Comparison of ENCODE assay signal across 25 cellular contexts in genomic region chr3:101182734-101183133, GRCh38.
DNase-seq lines count a peak whose midpoint lies in the region; ATAC-seq, FAIRE-seq and TF ChIP-seq lines count a peak whose summit lies in the region.
"Had no signal": no experiment of that assay in that cellular context is flagged by ENCODE, and none has a peak within 500 bp of the region (broad histone marks: within the 10 kb centered on the region; RNA-seq: fewer than 3 reads in every experiment).

No MANE protein-coding gene starts in this region.

- TF ChIP-seq RAD21 in HepG2 (CRISPR knock-in tag; IDR thresholded peaks at IDR 0.05), result no peak

- WGBS in HepG2 (ENCODE audit: low lambda C conversion rate), result 9% methylated on average over 1 of the region's 1 CpG
- WGBS in right lobe of liver (ENCODE audit: insufficient coverage, low coverage, low lambda C conversion rate, missing lambda C conversion rate), result 63% methylated on average over 1 of the region's 1 CpG

- H2AFZ ChIP-seq in HepG2 (ENCODE audit: low read length), result no peak overlapping the region

- H3K27me3 ChIP-seq in HepG2 (ENCODE audit: control insufficient read depth in 1 of 2, insufficient read depth in 2 of 2, low read length in 2 of 2) (no peaks in the 10 kb centered on the region; a peak in 1 of 5 replicates), right lobe of liver (no peaks in the 10 kb centered on the region)
- H3K27me3 ChIP-seq: gastroesophageal sphincter, stomach had no signal

- H3K4me3 ChIP-seq in HepG2 (replicated peaks in 1 of 3; ENCODE audit: insufficient read depth in 1 of 3, low read depth in 2 of 3, low read length in 3 of 3) (no peak overlapping the region), right lobe of liver (no peak overlapping the region), fibroblast of the aortic adventitia (ENCODE audit: low read depth, low read length) (no peak overlapping the region)
- H3K4me3 ChIP-seq: gastroesophageal sphincter, stomach had no signal

- no peak for FAIRE-seq in HepG2 (lab: Jason Lieb, UNC)
- FAIRE-seq: A204.1 had no signal

- H3K27me3 Mint-ChIP-seq in activated T-helper 17 cell treated with anti-CD3 and anti-CD28 coated beads, Interleukin-2, amount 50 U/mL, for 72 hours, result peaks cover 8% of the 10 kb centered on the region
- H3K27me3 Mint-ChIP-seq: activated CD4-positive, alpha-beta T cell treated with anti-CD3 and anti-CD28 coated beads, Interleukin-2, amount 10 ng/mL, durations not matched to agents 7 days and 5 days; type B pancreatic cell had no signal

- POLR2A ChIA-PET in HepG2 (lab: Yijun Ruan, JAX), result no interaction called here

- TF ChIP-seq POLR2A in HepG2 (IDR thresholded peaks at IDR 0.05; ENCODE audit: insufficient read depth in 1 of 2, low read depth in 2 of 2, low read length in 2 of 2) (no peak), right lobe of liver (IDR thresholded peaks at IDR 0.05) (no peak)

- H3K9ac ChIP-seq in HepG2 (ENCODE audit: insufficient read depth, low read depth, low read length), result no peak overlapping the region

- intact Hi-C loops in HepG2 (cut with micrococcal nuclease; ENCODE audit: unreplicated experiment), result no loop called here
- intact Hi-C loops in right lobe of liver (cut with DNase I), result no loop called here

- no peaks in the 10 kb centered on the region for H3K4me1 ChIP-seq in HepG2 (ENCODE audit: insufficient read depth, low read length)
- no peaks in the 10 kb centered on the region for H3K4me1 ChIP-seq in right lobe of liver
- H3K4me1 ChIP-seq: gastroesophageal sphincter, stomach had no signal

- H3K9me3 Mint-ChIP-seq in activated T-helper 17 cell treated with anti-CD3 and anti-CD28 coated beads, Interleukin-2, amount 50 U/mL, for 72 hours, result no peaks in the 10 kb centered on the region
- H3K9me3 Mint-ChIP-seq: activated CD4-positive, alpha-beta T cell treated with anti-CD3 and anti-CD28 coated beads, Interleukin-2, amount 10 ng/mL, durations not matched to agents 7 days and 5 days; endodermal cell; nephron progenitor cell; type B pancreatic cell had no signal

- no peak overlapping the region for H3K4me3 Mint-ChIP-seq in activated T-helper 17 cell treated with anti-CD3 and anti-CD28 coated beads, Interleukin-2, amount 50 U/mL, for 72 hours
- H3K4me3 Mint-ChIP-seq: activated CD4-positive, alpha-beta T cell treated with anti-CD3 and anti-CD28 coated beads, Interleukin-2, amount 10 ng/mL, durations not matched to agents 7 days and 5 days; endodermal cell; nephron progenitor cell; type B pancreatic cell had no signal

- H3K4me1 Mint-ChIP-seq in activated T-helper 17 cell treated with anti-CD3 and anti-CD28 coated beads, Interleukin-2, amount 50 U/mL, for 72 hours, result no peaks in the 10 kb centered on the region
- H3K4me1 Mint-ChIP-seq: activated CD4-positive, alpha-beta T cell treated with anti-CD3 and anti-CD28 coated beads, Interleukin-2, amount 10 ng/mL, durations not matched to agents 7 days and 5 days; endodermal cell; nephron progenitor cell had no signal

- no peaks in the 10 kb centered on the region for H3K36me3 Mint-ChIP-seq in activated T-helper 17 cell treated with anti-CD3 and anti-CD28 coated beads, Interleukin-2, amount 50 U/mL, for 72 hours (ENCODE audit: low read depth)
- H3K36me3 Mint-ChIP-seq: type B pancreatic cell had no signal

- H3K36me3 ChIP-seq in HepG2 (replicated peaks in 1 of 2; ENCODE audit: control insufficient read depth in 1 of 2, insufficient read depth in 2 of 2, low read length in 2 of 2), result no peaks in the 10 kb centered on the region
- H3K36me3 ChIP-seq in right lobe of liver, result no peaks in the 10 kb centered on the region
- H3K36me3 ChIP-seq: gastroesophageal sphincter, stomach had no signal

- no TSS peak for BruUV-seq in HepG2 (replicated peaks; lab: Mats Ljungman, UMichigan)

- CTCF ChIA-PET in HepG2 (lab: Yijun Ruan, JAX; ENCODE audit: low intra/inter-chr PET ratio, low total read pairs), result no interaction called here

- H4K20me1 ChIP-seq in HepG2 (ENCODE audit: insufficient read depth, low read length), result no peaks in the 10 kb centered on the region

- no peaks in the 10 kb centered on the region for H3K79me2 ChIP-seq in HepG2 (ENCODE audit: insufficient read depth, low read length)

- ATAC-seq in HepG2, result no peak
- ATAC-seq in right lobe of liver, result no peak
- ATAC-seq in GM21526 (IDR thresholded peaks at IDR 0.05; ENCODE audit: low FRiP score, unreplicated experiment), result no peak
- no peak for ATAC-seq in activated T-helper 17 cell treated with anti-CD3 and anti-CD28 coated beads, Interleukin-2, amount 50 U/mL, for 72 hours (replicated peaks)
- ATAC-seq: gastroesophageal sphincter, left cardiac atrium had no signal

- in situ Hi-C loops in HepG2 (cut with HindIII; ENCODE audit: extremely low pct_ligation_motif_present, low pct_unique_long_range_greater_than_20kb), result no loop called here

- no peak overlapping the region for H3K4me2 ChIP-seq in HepG2 (ENCODE audit: low read depth, low read length)

- DNase-seq in HepG2 (ENCODE audit: low spot score), result no peak
- DNase-seq in right lobe of liver, result no peak
- peak; percentile 73 for DNase-seq in amniotic epithelial cell (ENCODE audit: low read depth)
- DNase-seq in fibroblast of the aortic adventitia (ENCODE audit: low read depth), result peak; percentile 60
- DNase-seq in cerebellar cortex (ENCODE audit: low spot score), result no peak
- no peak for DNase-seq in activated CD4-positive, alpha-beta T cell treated with anti-CD3 and anti-CD28 coated beads, Interleukin-2, amount 50 U/mL, for 1 hour
- DNase-seq: activated CD4-positive, alpha-beta T cell treated with anti-CD3 and anti-CD28 coated beads, Interleukin-2, amount 10 ng/mL, durations not matched to agents 7 days and 5 days; aorta; DMS 273 treated with DMSO at 0.1 percent for 48 hours; endodermal cell; Karpas-422; left cardiac atrium; midbrain; NCI-H526 treated with DMSO at 0.1 percent for 48 hours; nephron progenitor cell; posterior cingulate gyrus; SHP77 treated with DMSO at 0.1 percent for 48 hours; stimulated activated CD4-positive, alpha-beta T cell treated with anti-CD3 and anti-CD28 coated beads, Interleukin-2, amount 100 ng/mL, for 24 hours; stomach had no signal

- no peaks in the 10 kb centered on the region for H3K9me3 ChIP-seq in HepG2 (ENCODE audit: low read length)
- no peaks in the 10 kb centered on the region for H3K9me3 ChIP-seq in right lobe of liver
- H3K9me3 ChIP-seq: gastroesophageal sphincter, stomach had no signal

- H3K27ac ChIP-seq in HepG2 (ENCODE audit: extremely low read length, insufficient read depth, low read length) (no peak overlapping the region), right lobe of liver (no peak overlapping the region)
- H3K27ac ChIP-seq: C4-2B, gastroesophageal sphincter, stomach had no signal

- TF ChIP-seq CTCF in HepG2 (CRISPR knock-in tag; IDR thresholded peaks at IDR 0.05), result no peak
- TF ChIP-seq CTCF in right lobe of liver (IDR thresholded peaks at IDR 0.05), result no peak
- TF ChIP-seq CTCF in fibroblast of the aortic adventitia (IDR thresholded peaks at IDR 0.05; ENCODE audit: insufficient read depth, low read length), result no peak

- TF ChIP-seq EP300 in HepG2 (IDR thresholded peaks at IDR 0.05; ENCODE audit: low read depth in 2 of 2, low read length in 2 of 2) (no peak), HepG2 (CRISPR knock-in tag; IDR thresholded peaks at IDR 0.05; ENCODE audit: borderline replicate concordance) (no peak)

- H3K27ac Mint-ChIP-seq in activated T-helper 17 cell treated with anti-CD3 and anti-CD28 coated beads, Interleukin-2, amount 50 U/mL, for 72 hours, result no peak overlapping the region
- H3K27ac Mint-ChIP-seq: activated CD4-positive, alpha-beta T cell treated with anti-CD3 and anti-CD28 coated beads, Interleukin-2, amount 10 ng/mL, durations not matched to agents 7 days and 5 days; endodermal cell; nephron progenitor cell; type B pancreatic cell had no signal

TF ChIP-seq in HepG2, 621 proteins besides CTCF, POLR2A, EP300 and RAD21:
- no peak for TF ChIP-seq ZNF570 (CRISPR knock-in tag; IDR thresholded peaks at IDR 0.05; ENCODE audit: borderline replicate concordance)
- no peak for TF ChIP-seq ONECUT2 (CRISPR knock-in tag; IDR thresholded peaks at IDR 0.05)
- peak; percentile 34; the same call in 1 of the 2 replicates for TF ChIP-seq FOSL2 (CRISPR knock-in tag; IDR thresholded peaks at IDR 0.05)
- TF ChIP-seq, protein P1, sequence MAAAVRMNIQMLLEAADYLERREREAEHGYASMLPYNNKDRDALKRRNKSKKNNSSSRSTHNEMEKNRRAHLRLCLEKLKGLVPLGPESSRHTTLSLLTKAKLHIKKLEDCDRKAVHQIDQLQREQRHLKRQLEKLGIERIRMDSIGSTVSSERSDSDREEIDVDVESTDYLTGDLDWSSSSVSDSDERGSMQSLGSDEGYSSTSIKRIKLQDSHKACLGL (CRISPR knock-in tag; IDR thresholded peaks at IDR 0.05), result no peak
- TF ChIP-seq ZNF264 (CRISPR knock-in tag; IDR thresholded peaks at IDR 0.05), result no peak
TF ChIP-seq in HepG2: peak in this region for 1.

Comparison
In these comparisons a context has a peak if more than half of its experiments do, and no peak if none do; other contexts are left out.
1. DNase-seq: peak in amniotic epithelial cell (single experiment) and fibroblast of the aortic adventitia (single experiment); none in HepG2 (single experiment), right lobe of liver (0 of 3), cerebellar cortex (single experiment) and activated CD4-positive, alpha-beta T cell treated with anti-CD3 and anti-CD28 coated beads, Interleukin-2, amount 50 U/mL, for 1 hour (single experiment).